10 cellular contexts compared by ENCODE assay signal in genomic region chr9:130268521-130269131, GRCh38. TPM values are rescaled to one million over a fixed set of nuclear protein-coding genes. Genes with fewer than 3 reads are reported as not detected.
DNase-seq lines count a peak whose midpoint lies in the region; ATAC-seq and TF ChIP-seq lines count a peak whose summit lies in the region.
"Had no signal": no experiment of that assay in that cellular context is flagged by ENCODE, and none has a peak within 500 bp of the region (broad histone marks: within the 10 kb centered on the region; RNA-seq: fewer than 3 reads in every experiment).

No MANE protein-coding gene starts in this region.

- H3K27me3 Mint-ChIP-seq in brain (peaks cover 79% of the 10 kb centered on the region), neural crest cell (ENCODE audit: low read depth) (peaks cover 85% of the 10 kb centered on the region)
- peaks cover 69% of the 10 kb centered on the region for H3K27me3 Mint-ChIP-seq in activated T-cell treated with anti-CD3 and anti-CD28 coated beads, Interleukin-2, amount 50 U/mL, for 24 hours

- no peak for ATAC-seq in GM19467 (IDR thresholded peaks at IDR 0.05; ENCODE audit: unreplicated experiment)

- H3K27ac Mint-ChIP-seq in brain (peak overlapping the region in 4 of 5 experiments; percentile 18 to 81 (median 40)), neural crest cell (ENCODE audit: unreplicated experiment) (no peak overlapping the region)
- no peak overlapping the region for H3K27ac Mint-ChIP-seq in activated T-cell treated with anti-CD3 and anti-CD28 coated beads, Interleukin-2, amount 50 U/mL, for 24 hours
- H3K27ac Mint-ChIP-seq: activated CD4-positive, alpha-beta memory T cell treated with anti-CD3 and anti-CD28 coated beads, Interleukin-2, amount 10 ng/mL, durations not matched to agents 7 days and 5 days had no signal

- TF ChIP-seq CTCF in brain (conservative IDR thresholded peaks at IDR 0.05) (no peak), neural crest cell (conservative IDR thresholded peaks at IDR 0.05) (no peak)

- H3K4me3 Mint-ChIP-seq in brain (peak overlapping the region in 2 of 5 experiments; percentile 20 to 34), neural crest cell (peak overlapping the region; percentile 47)
- H3K4me3 Mint-ChIP-seq in activated T-cell treated with anti-CD3 and anti-CD28 coated beads, Interleukin-2, amount 50 U/mL, for 24 hours, result no peak overlapping the region
- H3K4me3 Mint-ChIP-seq: activated CD4-positive, alpha-beta memory T cell treated with anti-CD3 and anti-CD28 coated beads, Interleukin-2, amount 10 ng/mL, durations not matched to agents 7 days and 5 days had no signal

- H3K36me3 Mint-ChIP-seq in brain (no peaks in the 10 kb centered on the region), neural crest cell (ENCODE audit: low read depth) (no peaks in the 10 kb centered on the region)
- H3K36me3 Mint-ChIP-seq in activated T-cell treated with anti-CD3 and anti-CD28 coated beads, Interleukin-2, amount 50 U/mL, for 24 hours (ENCODE audit: low read depth), result no peaks in the 10 kb centered on the region

- H3K9me3 Mint-ChIP-seq in brain, result peaks cover 0 to 3% (median 0%) of the 10 kb centered on the region in 5 experiments
- H3K9me3 Mint-ChIP-seq in neural crest cell, result no peaks in the 10 kb centered on the region
- no peaks in the 10 kb centered on the region for H3K9me3 Mint-ChIP-seq in activated T-cell treated with anti-CD3 and anti-CD28 coated beads, Interleukin-2, amount 50 U/mL, for 24 hours
- H3K9me3 Mint-ChIP-seq: activated CD4-positive, alpha-beta memory T cell treated with anti-CD3 and anti-CD28 coated beads, Interleukin-2, amount 10 ng/mL, durations not matched to agents 7 days and 5 days had no signal

- peak; percentile 89 for DNase-seq in DMS 273 (lab: John Stamatoyannopoulos, UW; ENCODE audit: unreplicated experiment)
- peak; percentile 82 for DNase-seq in NCI-H146 (lab: John Stamatoyannopoulos, UW)
- DNase-seq in neural crest cell (ENCODE audit: low read depth, low spot score), result no peak
- no peak for DNase-seq in NCI-H345 (lab: John Stamatoyannopoulos, UW)
- DNase-seq in activated T-cell treated with anti-CD3 and anti-CD28 coated beads, Interleukin-2, amount 50 U/mL, for 24 hours, result no peak
- DNase-seq in NCI-H1048 (lab: John Stamatoyannopoulos, UW), result no peak
- DNase-seq: activated CD4-positive, alpha-beta memory T cell treated with anti-CD3 and anti-CD28 coated beads, Interleukin-2, amount 10 ng/mL, durations not matched to agents 7 days and 5 days; DND-41 had no signal

- H3K4me1 Mint-ChIP-seq in brain (peaks cover 40% of the 10 kb centered on the region), neural crest cell (no peaks in the 10 kb centered on the region)
- peaks cover 3% of the 10 kb centered on the region for H3K4me1 Mint-ChIP-seq in activated T-cell treated with anti-CD3 and anti-CD28 coated beads, Interleukin-2, amount 50 U/mL, for 24 hours (ENCODE audit: low read depth)

RNA-seq across cellular contexts. Expression of gene HMCN2, which starts 3.1 kb away (rescaled TPM):
- 0.34 TPM for polyA plus RNA-seq in brain (ENCODE audit: insufficient read depth, low read depth, low replicate concordance)
- 0.07 TPM in 1 of 2 replicates, not detected in the other for total RNA-seq in neural crest cell
- total RNA-seq: activated CD4-positive, alpha-beta memory T cell treated with anti-CD3 and anti-CD28 coated beads, Interleukin-2, amount 10 ng/mL, durations not matched to agents 7 days and 5 days had no signal

Comparison
In these comparisons a context has a peak if more than half of its experiments do, and no peak if none do; other contexts are left out.
1. DNase-seq: peak in DMS 273 (single experiment) and NCI-H146 (single experiment); none in neural crest cell (single experiment), NCI-H345 (single experiment), activated T-cell treated with anti-CD3 and anti-CD28 coated beads, Interleukin-2, amount 50 U/mL, for 24 hours (single experiment) and NCI-H1048 (single experiment).
2. H3K27ac Mint-ChIP-seq: peak in brain (4 of 5); none in neural crest cell (single experiment) and activated T-cell treated with anti-CD3 and anti-CD28 coated beads, Interleukin-2, amount 50 U/mL, for 24 hours (single experiment).